In the genomic region with DNA sequence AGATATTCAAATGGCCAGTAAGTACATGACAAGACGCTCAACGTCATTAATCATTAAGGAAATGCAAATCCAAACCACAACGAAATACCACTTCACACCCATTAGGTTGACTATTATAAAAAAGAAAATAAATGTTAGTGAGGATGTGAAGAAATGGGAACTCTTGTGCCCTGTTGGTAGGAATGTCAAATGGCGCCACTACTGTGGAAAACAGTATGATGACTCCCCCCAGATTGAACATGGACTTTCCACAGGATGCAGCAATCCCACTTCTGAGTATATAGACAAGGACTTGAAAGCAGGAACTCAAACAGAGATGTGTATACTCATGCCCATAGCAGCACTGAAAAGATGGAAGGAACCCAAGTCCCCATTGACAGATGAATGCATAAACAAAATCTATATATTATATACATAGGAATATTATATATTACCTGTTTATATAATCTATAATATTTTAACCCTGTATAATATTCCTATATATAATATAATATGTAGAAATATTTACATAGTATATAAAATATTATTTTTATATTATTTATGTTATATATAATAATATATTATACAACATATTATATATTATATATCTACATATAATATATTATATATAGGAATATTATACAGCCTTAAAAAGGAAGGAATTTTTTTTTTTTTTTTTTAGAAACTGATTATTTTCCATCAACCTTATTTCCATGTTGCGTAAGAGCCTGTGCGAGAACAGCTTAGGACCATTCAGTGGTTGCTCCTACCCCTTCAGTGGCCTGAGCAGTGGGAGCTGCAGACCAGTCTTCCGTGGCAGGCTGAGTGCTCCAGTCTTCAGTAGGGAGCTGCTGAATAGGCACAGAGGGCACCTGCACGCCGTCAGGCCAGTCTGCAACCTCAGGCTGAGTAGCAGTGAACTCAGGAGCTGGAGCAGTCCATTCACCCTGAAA, we compare ENCODE assay signal across 18 cellular contexts. TPM values are rescaled to one million over a fixed set of nuclear protein-coding genes. Genes with fewer than 3 reads are reported as not detected.
A peak's percentile ranks its signal among the peaks of the same experiment; 100 is the strongest.
DNase-seq lines count a peak whose midpoint lies in the region; ATAC-seq, FAIRE-seq and TF ChIP-seq lines count a peak whose summit lies in the region.
"Had no signal": no experiment of that assay in that cellular context is flagged by ENCODE, and none has a peak within 500 bp of the region (broad histone marks: within the 10 kb centered on the region; RNA-seq: fewer than 3 reads in every experiment).

No MANE protein-coding gene starts in this region.

- H3K36me3 ChIP-seq in GM23248 (ENCODE audit: low read depth) (no peaks in the 10 kb centered on the region), GM12878 (ENCODE audit: control insufficient read depth in 2 of 2, insufficient read depth in 2 of 2, low read length in 1 of 2) (no peaks in the 10 kb centered on the region), hepatocyte (replicated peaks; ENCODE audit: insufficient read depth, low read depth) (no peaks in the 10 kb centered on the region), smooth muscle cell (ENCODE audit: low read depth) (no peaks in the 10 kb centered on the region), spleen (no peaks in the 10 kb centered on the region)

- TF ChIP-seq CTCF in GM12878 (IDR thresholded peaks at IDR 0.05 in 2 of 3, conservative IDR thresholded peaks at IDR 0.05 in 1 of 3; ENCODE audit: control insufficient read depth in 2 of 3, extremely low read depth in 1 of 3, insufficient read depth in 1 of 3, low read depth in 3 of 3, low read length in 3 of 3) (no peak), hepatocyte (IDR thresholded peaks at IDR 0.05; ENCODE audit: poor library complexity) (no peak), smooth muscle cell (IDR thresholded peaks at IDR 0.05; ENCODE audit: borderline replicate concordance, insufficient read depth, poor library complexity, severe bottlenecking) (peak; percentile 30), spleen (IDR thresholded peaks at IDR 0.05 in 8 of 11, conservative IDR thresholded peaks at IDR 0.05 in 3 of 11) (no peak)

- ATAC-seq in GM12878 = 0 out of 3 replicates have a peak, but pooled peaks have one; percentile 25
- ATAC-seq in GM21515 (IDR thresholded peaks at IDR 0.05; ENCODE audit: unreplicated experiment) = no peak
- ATAC-seq: left ventricle myocardium superior had no signal

- no peaks in the 10 kb centered on the region for H3K79me2 ChIP-seq in GM23248 (ENCODE audit: insufficient read depth)
- H3K79me2 ChIP-seq in GM12878 (ENCODE audit: control insufficient read depth, insufficient read depth, low read length) = no peaks in the 10 kb centered on the region
- H3K79me2 ChIP-seq in hepatocyte = no peaks in the 10 kb centered on the region
- no peaks in the 10 kb centered on the region for H3K79me2 ChIP-seq in smooth muscle cell (ENCODE audit: low read depth)

- SMC1A ChIA-PET in GM12878 (lab: Charles Lee; ENCODE audit: uncharacterized antibody, unreplicated experiment) = interaction anchor here (1.3 kb wide), 1 partner anchor 203 kb away, joined by 3 read pairs; no protein-coding TSS in a partner anchor

- intact Hi-C loops in GM12878 (cut with micrococcal nuclease; ENCODE audit: unreplicated experiment) (no loop called here), spleen (cut with DNase I; ENCODE audit: low total_unique reads) (no loop called here)

- H2AFZ ChIP-seq in GM23248 (no peak overlapping the region), GM12878 (ENCODE audit: control insufficient read depth, low read depth, low read length) (no peak overlapping the region), hepatocyte (no peak overlapping the region), smooth muscle cell (ENCODE audit: low read depth) (no peak overlapping the region)

- peaks cover 4% of the 10 kb centered on the region; the same call in 1 of the 2 replicates for H3K4me1 ChIP-seq in GM23248 (ENCODE audit: insufficient read depth)
- H3K4me1 ChIP-seq in GM12878 (ENCODE audit: control insufficient read depth, insufficient read depth, low read length) = peaks cover 3% of the 10 kb centered on the region; the same call in 1 of the 2 replicates
- H3K4me1 ChIP-seq in hepatocyte (ENCODE audit: insufficient read depth) = peaks cover 53% of the 10 kb centered on the region
- H3K4me1 ChIP-seq in smooth muscle cell (ENCODE audit: low read depth) = no peaks in the 10 kb centered on the region
- no peaks in the 10 kb centered on the region for H3K4me1 ChIP-seq in spleen

- in situ Hi-C loops in GM23248 (cut with MboI) = loop anchor here (25.0 kb wide), 1 partner anchor 201 kb away; no protein-coding TSS in a partner anchor
- in situ Hi-C loops in GM12878 (cut with MboI) = loop anchor here (25.0 kb wide), 1 partner anchor 526 kb away; no protein-coding TSS in a partner anchor

- H3K9me2 ChIP-seq in GM23248 (ENCODE audit: insufficient read depth) (no peaks in the 10 kb centered on the region), hepatocyte (replicated peaks; ENCODE audit: insufficient read depth) (no peaks in the 10 kb centered on the region)

- H3F3A ChIP-seq in GM23248 (ENCODE audit: insufficient read depth) = no peaks in the 10 kb centered on the region
- no peaks in the 10 kb centered on the region for H3F3A ChIP-seq in smooth muscle cell (ENCODE audit: low read depth)

- 71 to 73% methylated on average over 9 of the region's 9 CpGs for whole genome bisulfite sequencing in GM23248 (ENCODE audit: low coverage in 1 of 2, low lambda C conversion rate in 2 of 2, missing lambda C conversion rate in 2 of 2), 2 experiments
- 57% methylated on average over 9 of the region's 9 CpGs for WGBS in GM12878 (ENCODE audit: insufficient coverage, insufficient replicate concordance, low lambda C conversion rate, missing lambda C conversion rate)
- 92% methylated on average over 9 of the region's 9 CpGs for WGBS in hepatocyte (ENCODE audit: low lambda C conversion rate, missing lambda C conversion rate)
- WGBS in smooth muscle cell (ENCODE audit: low lambda C conversion rate) = 93% methylated on average over 9 of the region's 9 CpGs
- 85 to 94% (median 88%) methylated on average over 9 of the region's 9 CpGs for WGBS in spleen, 5 donors

- TF ChIP-seq POLR2A in GM12878 (IDR thresholded peaks at IDR 0.05; ENCODE audit: low read depth, low read length) (no peak), spleen (IDR thresholded peaks at IDR 0.05) (no peak)

- no peak for FAIRE-seq in GM12878 (lab: Jason Lieb, UNC)

- H3K27ac ChIP-seq in GM23248 (no peak overlapping the region), GM12878 (ENCODE audit: control insufficient read depth, insufficient read depth) (no peak overlapping the region), hepatocyte (peak overlapping the region; percentile 96), smooth muscle cell (ENCODE audit: low read depth) (no peak overlapping the region), spleen (no peak overlapping the region)
- H3K27ac ChIP-seq: RWPE1 had no signal

- peak; percentile 33 for DNase-seq in GM23248
- no peak for DNase-seq in GM12878 (ENCODE audit: low read depth, low spot score)
- no peak for DNase-seq in hepatocyte (ENCODE audit: low spot score)
- no peak for DNase-seq in smooth muscle cell (lab: John Stamatoyannopoulos, UW; ENCODE audit: unreplicated experiment)
- no peak for DNase-seq in NCI-H187 (lab: John Stamatoyannopoulos, UW)
- DNase-seq in spleen = no peak
- DNase-seq: activated CD4-positive, alpha-beta T cell treated with anti-CD3 and anti-CD28 coated beads for 48 hours; activated CD8-positive, alpha-beta memory T cell treated with anti-CD3 and anti-CD28 coated beads, Interleukin-2, amount 50 U/mL, for 48 hours; activated naive CD4-positive, alpha-beta T cell treated with anti-CD3 and anti-CD28 coated beads for 36 hours; glutamatergic neuron; H7; left ventricle myocardium superior; NCI-H187 treated with DMSO at 0.1 percent for 48 hours; NK-92 treated with Interleukin-12 subunit alpha and Interleukin-12 subunit beta, amount 100 ng/mL, for 24 hours; stimulated activated CD4-positive, alpha-beta T cell treated with anti-CD3 and anti-CD28 coated beads, Interleukin-12 subunit alpha, Interleukin-12 subunit beta, amount 100 ng/mL, for 4 hours; SW 1271 had no signal

- H4K20me1 ChIP-seq in GM23248 (ENCODE audit: insufficient read depth) = no peaks in the 10 kb centered on the region
- no peaks in the 10 kb centered on the region for H4K20me1 ChIP-seq in GM12878 (ENCODE audit: control insufficient read depth, insufficient read depth)
- H4K20me1 ChIP-seq in hepatocyte (ENCODE audit: insufficient read depth, poor library complexity, severe bottlenecking) = no peaks in the 10 kb centered on the region
- H4K20me1 ChIP-seq in smooth muscle cell (ENCODE audit: low read depth) = no peaks in the 10 kb centered on the region

- no peak overlapping the region for H3K4me2 ChIP-seq in GM23248 (ENCODE audit: unreplicated experiment)
- no peak overlapping the region for H3K4me2 ChIP-seq in GM12878 (ENCODE audit: control insufficient read depth, insufficient read depth)
- H3K4me2 ChIP-seq in hepatocyte = no peak overlapping the region
- H3K4me2 ChIP-seq in smooth muscle cell = no peak overlapping the region

- H3K9ac ChIP-seq in GM23248 (no peak overlapping the region), GM12878 (ENCODE audit: control insufficient read depth, insufficient read depth, low read length) (no peak overlapping the region), smooth muscle cell (ENCODE audit: low read depth) (no peak overlapping the region)

- BruUV-seq in GM12878 (replicated peaks; lab: Mats Ljungman, UMichigan) = no TSS peak

- RAD21 ChIA-PET in GM12878 (lab: Charles Lee; ENCODE audit: unreplicated experiment) = no interaction called here

- POLR2A ChIA-PET in GM12878 (lab: Charles Lee) = no interaction called here

- H3K4me3 ChIP-seq in GM23248 (no peak overlapping the region), GM12878 (no peak overlapping the region), hepatocyte (no peak overlapping the region), smooth muscle cell (no peak overlapping the region), spleen (no peak overlapping the region)

- no peaks in the 10 kb centered on the region for H3K9me3 ChIP-seq in GM23248 (ENCODE audit: low read depth)
- H3K9me3 ChIP-seq in GM12878 (replicated peaks; ENCODE audit: control insufficient read depth, insufficient read depth, low read length) = peaks cover 6% of the 10 kb centered on the region
- H3K9me3 ChIP-seq in hepatocyte (ENCODE audit: low read depth) = no peaks in the 10 kb centered on the region
- H3K9me3 ChIP-seq in smooth muscle cell (replicated peaks; ENCODE audit: low read depth) = peaks cover 3% of the 10 kb centered on the region
- peaks cover 0 to 19% (median 14%) of the 10 kb centered on the region in 8 donors for H3K9me3 ChIP-seq in spleen

- no peak for TF ChIP-seq EP300 in GM12878 (IDR thresholded peaks at IDR 0.05; ENCODE audit: borderline replicate concordance in 1 of 2, control insufficient read depth in 1 of 2, low read depth in 2 of 2, low read length in 2 of 2)

- H3K27me3 ChIP-seq in GM23248 (replicated peaks; ENCODE audit: insufficient read depth) = 0 out of 2 replicates have a peak, but pooled peaks cover 5% of the 10 kb centered on the region
- no peaks in the 10 kb centered on the region for H3K27me3 ChIP-seq in GM12878 (replicated peaks in 1 of 2; ENCODE audit: control insufficient read depth in 2 of 2, insufficient read depth in 2 of 2, low read length in 1 of 2)
- no peaks in the 10 kb centered on the region for H3K27me3 ChIP-seq in hepatocyte
- no peaks in the 10 kb centered on the region for H3K27me3 ChIP-seq in smooth muscle cell (ENCODE audit: low read depth)
- peaks cover 0 to 22% (median 0%) of the 10 kb centered on the region in 7 donors for H3K27me3 ChIP-seq in spleen (replicated peaks in 1 of 7)

- CTCF ChIA-PET in GM12878 (lab: Yijun Ruan, JAX) = interaction anchor here (0.8 to 1.1 kb wide), 2 partner anchors 23 to 43 kb away, joined by 3 read pairs; partner anchors contain the start of gene MELTF

- TF ChIP-seq RAD21 in GM12878 (IDR thresholded peaks at IDR 0.05; ENCODE audit: insufficient read depth, low read depth, low read length) = no peak

RNA-seq across cellular contexts. Expression of gene PIGZ, which starts 17.6 kb away (rescaled TPM):
- 3.9 and 5.7 TPM in 2 replicates for total RNA-seq in GM23248 (2014; rRNA removed; shearing (Covaris generic))
- polyA plus RNA-seq in GM23248 (2016; fragmentation: Nextera tagmentation; extraction: Ambion mirVana) = 7.6 and 9.6 TPM in 2 replicates
- total RNA-seq in GM12878 (2013; cell fraction: nucleolus; rRNA removed) = 5.9 and 7.0 TPM in 2 replicates
- total RNA-seq in GM12878 (2014; rRNA removed) = 0.54 and 0.85 TPM in 2 replicates
- total RNA-seq in GM12878 (2014; rRNA removed; fragmentation: Illumina TruSeq; extraction: Trizol) = 0.31 and 0.69 TPM in 2 replicates
- total RNA-seq in GM12878 (2021) = 0.90 and 1.2 TPM in 2 replicates
- polyA plus RNA-seq in GM12878 (2011; ENCODE audit: low read depth) = 1.5 TPM
- polyA plus RNA-seq in GM12878 (2011; rRNA removed) = 0.29 and 0.42 TPM in 2 replicates
- 0.32 and 0.45 TPM in 2 replicates for polyA plus RNA-seq in GM12878 (2011; cell fraction: cytosol; rRNA removed)
- 0.69 and 1.4 TPM in 2 replicates for polyA plus RNA-seq in GM12878 (2011; cell fraction: nucleus; rRNA removed)
- 2.7 and 3.0 TPM in 2 replicates for polyA plus RNA-seq in GM12878 (2012)
- polyA plus RNA-seq in GM12878 (2014; fragmentation: Illumina TruSeq; extraction: Trizol) = 0.44 and 0.88 TPM in 2 replicates
- polyA plus RNA-seq in GM12878 (2014; fragmentation: Nextera tagmentation; extraction: Ambion mirVana) = under 1 TPM; 0.06 to 0.42 TPM
- 1.1 TPM in 2 replicates for polyA plus RNA-seq in GM12878 (2014; rRNA removed)
- polyA plus RNA-seq in GM12878 (2016; fragmentation: Nextera tagmentation; extraction: Ambion mirVana) = under 1 TPM; 0.44 to 1.00 TPM
- polyA minus RNA-seq in GM12878 (2011; rRNA and poly(A)+ RNA removed) = 0.10 and 0.29 TPM in 2 replicates
- polyA minus RNA-seq in GM12878 (2011; cell fraction: cytosol; rRNA and poly(A)+ RNA removed) = 0.42 TPM in 1 of 2 replicates, not detected in the other
- polyA minus RNA-seq in GM12878 (2011; cell fraction: nucleus; rRNA and poly(A)+ RNA removed) = 0.12 and 0.19 TPM in 2 replicates
- total RNA-seq in hepatocyte = 11.1 and 18.0 TPM in 2 replicates
- 24.2 and 32.6 TPM in 2 replicates for polyA plus RNA-seq in hepatocyte
- 3.0 and 3.2 TPM in 2 replicates for total RNA-seq in smooth muscle cell
- 1.8 and 2.6 TPM in 2 replicates for polyA plus RNA-seq in smooth muscle cell
- 1 to 10 TPM; 2.0 to 5.1 (median 2.6) TPM for total RNA-seq in spleen
- polyA plus RNA-seq in spleen = 1 to 10 TPM; 2.0 to 2.6 (median 2.2) TPM

RNA-seq across cellular contexts. Expression of gene MELTF, which starts 43.4 kb away (rescaled TPM):
- total RNA-seq in GM23248 (2014; rRNA removed; shearing (Covaris generic)) = 0.86 and 0.89 TPM in 2 replicates
- polyA plus RNA-seq in GM23248 (2016; fragmentation: Nextera tagmentation; extraction: Ambion mirVana) (0.94 and 1.1 TPM in 2 replicates), GM12878 (2011; rRNA removed) (4.0 and 6.7 TPM in 2 replicates), GM12878 (2014; fragmentation: Illumina TruSeq; extraction: Trizol) (5.0 and 10.4 TPM in 2 replicates), GM12878 (2014; fragmentation: Nextera tagmentation; extraction: Ambion mirVana) (1 to 10 TPM in 1 of 2 experiments, under 1 TPM in 1; 0.55 to 1.3 TPM), GM12878 (2014; rRNA removed) (31.8 and 40.1 TPM in 2 replicates), GM12878 (2016; fragmentation: Nextera tagmentation; extraction: Ambion mirVana) (10 to 100 TPM in 1 of 2 experiments, 1 to 10 TPM in 1; 9.4 to 11.8 TPM), hepatocyte (121 and 137 TPM in 2 replicates), smooth muscle cell (8.6 and 10.8 TPM in 2 replicates), spleen (under 1 TPM; 0.41 to 0.77 (median 0.67) TPM)
- total RNA-seq in GM12878 (2013; cell fraction: nucleolus; rRNA removed) = 140 and 164 TPM in 2 replicates
- total RNA-seq in GM12878 (2014; rRNA removed) (23.8 and 26.9 TPM in 2 replicates), GM12878 (2014; rRNA removed; fragmentation: Illumina TruSeq; extraction: Trizol) (13.9 and 14.1 TPM in 2 replicates), GM12878 (2021) (44.3 and 49.1 TPM in 2 replicates), hepatocyte (44.3 and 74.0 TPM in 2 replicates), smooth muscle cell (3.3 and 3.7 TPM in 2 replicates), spleen (1 to 10 TPM in 5 of 7 donors, under 1 TPM in 2; 0.65 to 3.9 (median 1.8) TPM)
- polyA plus RNA-seq in GM12878 (2011; ENCODE audit: low read depth) = 23.1 TPM
- polyA plus RNA-seq in GM12878 (2011; cell fraction: cytosol; rRNA removed) = 6.0 and 9.0 TPM in 2 replicates
- 47.3 and 52.4 TPM in 2 replicates for polyA plus RNA-seq in GM12878 (2011; cell fraction: nucleus; rRNA removed)
- 17.8 and 24.6 TPM in 2 replicates for polyA plus RNA-seq in GM12878 (2012)
- polyA minus RNA-seq in GM12878 (2011; rRNA and poly(A)+ RNA removed) = 7.5 and 12.0 TPM in 2 replicates
- polyA minus RNA-seq in GM12878 (2011; cell fraction: cytosol; rRNA and poly(A)+ RNA removed) = 5.2 and 6.5 TPM in 2 replicates
- polyA minus RNA-seq in GM12878 (2011; cell fraction: nucleus; rRNA and poly(A)+ RNA removed) = 13.3 and 24.5 TPM in 2 replicates

RNA-seq across cellular contexts. Expression of gene NCBP2, which starts 43.9 kb away (rescaled TPM):
- total RNA-seq in GM23248 (2014; rRNA removed; shearing (Covaris generic)) = 75.3 and 81.9 TPM in 2 replicates
- 107 TPM in 2 replicates for polyA plus RNA-seq in GM23248 (2016; fragmentation: Nextera tagmentation; extraction: Ambion mirVana)
- 85.5 and 95.3 TPM in 2 replicates for total RNA-seq in GM12878 (2013; cell fraction: nucleolus; rRNA removed)
- total RNA-seq in GM12878 (2014; rRNA removed) = 59.6 and 66.0 TPM in 2 replicates
- total RNA-seq in GM12878 (2014; rRNA removed; fragmentation: Illumina TruSeq; extraction: Trizol) = 80.1 and 81.4 TPM in 2 replicates
- total RNA-seq in GM12878 (2021) = 70.5 and 75.8 TPM in 2 replicates
- polyA plus RNA-seq in GM12878 (2011; ENCODE audit: low read depth) = 75.2 TPM
- polyA plus RNA-seq in GM12878 (2011; rRNA removed) = 111 and 136 TPM in 2 replicates
- 59.4 and 61.2 TPM in 2 replicates for polyA plus RNA-seq in GM12878 (2011; cell fraction: cytosol; rRNA removed)
- polyA plus RNA-seq in GM12878 (2011; cell fraction: nucleus; rRNA removed) = 56.3 and 67.5 TPM in 2 replicates
- 87.9 and 97.2 TPM in 2 replicates for polyA plus RNA-seq in GM12878 (2012)
- polyA plus RNA-seq in GM12878 (2014; fragmentation: Illumina TruSeq; extraction: Trizol) = 108 and 117 TPM in 2 replicates
- polyA plus RNA-seq in GM12878 (2014; fragmentation: Nextera tagmentation; extraction: Ambion mirVana) = 10 to 100 TPM; 66.6 to 94.1 TPM
- polyA plus RNA-seq in GM12878 (2014; rRNA removed) = 92.0 and 98.7 TPM in 2 replicates
- 100 to 1,000 TPM; 128 to 136 TPM for polyA plus RNA-seq in GM12878 (2016; fragmentation: Nextera tagmentation; extraction: Ambion mirVana)
- polyA minus RNA-seq in GM12878 (2011; rRNA and poly(A)+ RNA removed) = 36.1 and 58.9 TPM in 2 replicates
- polyA minus RNA-seq in GM12878 (2011; cell fraction: cytosol; rRNA and poly(A)+ RNA removed) = 19.6 and 20.0 TPM in 2 replicates
- 25.4 and 29.8 TPM in 2 replicates for polyA minus RNA-seq in GM12878 (2011; cell fraction: nucleus; rRNA and poly(A)+ RNA removed)
- total RNA-seq in hepatocyte = 60.2 and 78.3 TPM in 2 replicates
- polyA plus RNA-seq in hepatocyte = 94.5 and 101 TPM in 2 replicates
- total RNA-seq in smooth muscle cell = 47.0 and 55.0 TPM in 2 replicates
- 69.3 and 78.6 TPM in 2 replicates for polyA plus RNA-seq in smooth muscle cell
- 10 to 100 TPM; 44.6 to 50.2 (median 48.7) TPM for total RNA-seq in spleen
- polyA plus RNA-seq in spleen = 10 to 100 TPM; 53.7 to 61.1 (median 56.9) TPM
